In the genomic region with DNA sequence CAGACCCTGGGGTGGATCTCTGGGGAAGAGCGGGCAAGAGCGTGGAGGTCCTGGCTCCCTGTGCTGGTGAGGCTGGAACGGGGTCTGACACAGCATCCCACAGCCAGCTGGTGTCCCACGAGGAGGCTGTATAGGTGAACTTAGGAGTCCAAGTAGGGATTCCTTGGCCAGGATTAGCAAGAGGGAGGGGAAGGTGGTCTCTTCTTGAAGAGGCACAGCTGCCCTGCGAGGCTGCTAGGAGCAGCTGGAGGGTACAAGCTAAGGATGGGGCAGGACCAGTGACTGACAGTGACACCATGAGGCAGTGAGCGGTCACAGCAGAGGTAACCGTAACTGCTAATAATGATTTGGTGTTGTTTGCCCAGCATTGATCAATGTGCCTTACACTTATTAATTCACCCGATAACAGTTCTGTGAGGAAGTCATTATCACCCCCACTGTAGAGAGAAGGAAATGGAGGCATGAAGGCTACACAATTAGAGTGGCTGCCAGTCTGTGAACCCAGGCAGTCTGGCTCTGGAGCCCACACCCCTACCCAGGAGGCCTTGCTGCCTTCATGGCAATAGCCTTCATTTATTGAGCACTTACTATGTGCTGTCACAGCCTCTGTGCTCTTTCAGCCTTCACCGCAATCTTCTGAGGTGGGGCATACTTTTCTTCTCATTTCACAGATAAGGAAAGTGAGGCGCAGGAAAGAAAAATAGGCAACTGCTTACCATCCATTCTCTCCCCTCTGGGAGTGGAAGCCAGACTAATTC, we compare ENCODE assay signal across 1 cellular context.
A peak's percentile ranks its signal among the peaks of the same experiment; 100 is the strongest.
TF ChIP-seq lines count a peak whose summit lies in the region.

No MANE protein-coding gene starts in this region.

TF ChIP-seq in K562, 482 proteins besides CTCF, POLR2A, EP300 and RAD21 (continued from another document):
- TF ChIP-seq RERE (CRISPR knock-in tag; IDR thresholded peaks at IDR 0.05; ENCODE audit: borderline replicate concordance) (no peak), ZNF384 (IDR thresholded peaks at IDR 0.05; ENCODE audit: low read depth, low read length) (no peak), TCFL5 (CRISPR knock-in tag; conservative IDR thresholded peaks at IDR 0.05) (no peak), MNT (conservative IDR thresholded peaks at IDR 0.05) (no peak), MLX (CRISPR knock-in tag; conservative IDR thresholded peaks at IDR 0.05) (no peak), BRD9 (IDR thresholded peaks at IDR 0.05; ENCODE audit: low read depth, partially characterized antibody) (no peak), NFATC3 (IDR thresholded peaks at IDR 0.05) (no peak), ZNF57 (CRISPR knock-in tag; IDR thresholded peaks at IDR 0.05) (no peak), NCOA2 (IDR thresholded peaks at IDR 0.05; ENCODE audit: partially characterized antibody in 2 of 2) (no peak), NRF1 (conservative IDR thresholded peaks at IDR 0.05 in 1 of 2, IDR thresholded peaks at IDR 0.05 in 1 of 2) (no peak), ATF6 (CRISPR knock-in tag; IDR thresholded peaks at IDR 0.05) (no peak), SMC3 (conservative IDR thresholded peaks at IDR 0.05; ENCODE audit: insufficient read depth, low read depth, low read length) (peak; percentile 56; the same call in 1 of the 2 replicates), PKNOX1 (IDR thresholded peaks at IDR 0.05) (0 out of 2 replicates have a peak, but pooled peaks have one; percentile 9), ZBTB7A (IDR thresholded peaks at IDR 0.05; ENCODE audit: borderline replicate concordance, control insufficient read depth, low read depth, low read length) (peak; percentile 37; the same call in 1 of the 2 replicates), KLF13 (tag; IDR thresholded peaks at IDR 0.05; ENCODE audit: borderline replicate concordance, low read depth) (no peak)
- TF ChIP-seq, protein P1, sequence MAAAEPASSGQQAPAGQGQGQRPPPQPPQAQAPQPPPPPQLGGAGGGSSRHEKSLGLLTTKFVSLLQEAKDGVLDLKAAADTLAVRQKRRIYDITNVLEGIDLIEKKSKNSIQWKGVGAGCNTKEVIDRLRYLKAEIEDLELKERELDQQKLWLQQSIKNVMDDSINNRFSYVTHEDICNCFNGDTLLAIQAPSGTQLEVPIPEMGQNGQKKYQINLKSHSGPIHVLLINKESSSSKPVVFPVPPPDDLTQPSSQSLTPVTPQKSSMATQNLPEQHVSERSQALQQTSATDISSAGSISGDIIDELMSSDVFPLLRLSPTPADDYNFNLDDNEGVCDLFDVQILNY (CRISPR knock-in tag; IDR thresholded peaks at IDR 0.05): no peak
- TF ChIP-seq, protein P2, sequence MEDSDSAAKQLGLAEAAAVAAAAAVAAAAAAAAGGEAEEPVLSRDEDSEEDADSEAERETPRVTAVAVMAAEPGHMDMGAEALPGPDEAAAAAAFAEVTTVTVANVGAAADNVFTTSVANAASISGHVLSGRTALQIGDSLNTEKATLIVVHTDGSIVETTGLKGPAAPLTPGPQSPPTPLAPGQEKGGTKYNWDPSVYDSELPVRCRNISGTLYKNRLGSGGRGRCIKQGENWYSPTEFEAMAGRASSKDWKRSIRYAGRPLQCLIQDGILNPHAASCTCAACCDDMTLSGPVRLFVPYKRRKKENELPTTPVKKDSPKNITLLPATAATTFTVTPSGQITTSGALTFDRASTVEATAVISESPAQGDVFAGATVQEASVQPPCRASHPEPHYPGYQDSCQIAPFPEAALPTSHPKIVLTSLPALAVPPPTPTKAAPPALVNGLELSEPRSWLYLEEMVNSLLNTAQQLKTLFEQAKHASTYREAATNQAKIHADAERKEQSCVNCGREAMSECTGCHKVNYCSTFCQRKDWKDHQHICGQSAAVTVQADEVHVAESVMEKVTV (CRISPR knock-in tag; IDR thresholded peaks at IDR 0.05): peak; percentile 52; the same call in 1 of the 2 replicates
- TF ChIP-seq, protein P3, sequence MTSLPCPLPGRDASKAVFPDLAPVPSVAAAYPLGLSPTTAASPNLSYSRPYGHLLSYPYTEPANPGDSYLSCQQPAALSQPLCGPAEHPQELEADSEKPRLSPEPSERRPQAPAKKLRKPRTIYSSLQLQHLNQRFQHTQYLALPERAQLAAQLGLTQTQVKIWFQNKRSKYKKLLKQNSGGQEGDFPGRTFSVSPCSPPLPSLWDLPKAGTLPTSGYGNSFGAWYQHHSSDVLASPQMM (CRISPR knock-in tag; IDR thresholded peaks at IDR 0.05): no peak
- TF ChIP-seq, protein P4, sequence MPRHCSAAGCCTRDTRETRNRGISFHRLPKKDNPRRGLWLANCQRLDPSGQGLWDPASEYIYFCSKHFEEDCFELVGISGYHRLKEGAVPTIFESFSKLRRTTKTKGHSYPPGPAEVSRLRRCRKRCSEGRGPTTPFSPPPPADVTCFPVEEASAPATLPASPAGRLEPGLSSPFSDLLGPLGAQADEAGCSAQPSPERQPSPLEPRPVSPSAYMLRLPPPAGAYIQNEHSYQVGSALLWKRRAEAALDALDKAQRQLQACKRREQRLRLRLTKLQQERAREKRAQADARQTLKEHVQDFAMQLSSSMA (CRISPR knock-in tag; IDR thresholded peaks at IDR 0.05): no peak
TF ChIP-seq in K562: peak in this region for 12.
